ENCODE assay signal across 8 cellular contexts in the genomic region with DNA sequence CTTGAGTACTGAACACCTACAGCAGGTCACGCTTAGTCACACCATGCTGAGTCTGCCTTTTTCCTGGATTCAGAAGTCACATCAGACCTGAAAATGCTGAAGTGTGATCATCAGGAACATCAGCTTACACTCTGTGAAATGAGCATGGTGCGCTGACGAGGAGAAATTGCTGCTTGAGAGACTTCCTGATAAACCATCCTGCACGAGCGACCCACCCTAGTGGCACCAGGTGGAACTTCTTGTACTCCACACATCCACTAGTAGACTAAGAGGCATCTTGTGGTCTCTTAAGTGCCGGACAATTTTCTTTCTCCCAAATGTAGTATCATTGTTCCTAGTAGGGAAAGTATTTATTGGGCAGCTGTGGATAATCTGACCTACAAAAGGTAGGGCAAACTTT. TPM values are rescaled to one million over a fixed set of nuclear protein-coding genes. Genes with fewer than 3 reads are reported as not detected.
DNase-seq lines count a peak whose midpoint lies in the region; ATAC-seq and TF ChIP-seq lines count a peak whose summit lies in the region.

No MANE protein-coding gene starts in this region.

- no peaks in the 10 kb centered on the region for H3K27me3 ChIP-seq in brain microvascular endothelial cell (replicated peaks)
- no peaks in the 10 kb centered on the region for H3K27me3 ChIP-seq in naive thymus-derived CD4-positive, alpha-beta T cell (ENCODE audit: control insufficient read depth in 2 of 2, insufficient read depth in 2 of 2, low read length in 2 of 2)

- no peaks in the 10 kb centered on the region for H3K27me3 Mint-ChIP-seq in activated CD8-positive, alpha-beta memory T cell treated with anti-CD3 and anti-CD28 coated beads, Interleukin-2, amount 10 ng/mL, durations not matched to agents 7 days and 5 days
- no peaks in the 10 kb centered on the region for H3K27me3 Mint-ChIP-seq in naive thymus-derived CD4-positive, alpha-beta T cell
- no peaks in the 10 kb centered on the region for H3K27me3 Mint-ChIP-seq in immature natural killer cell (ENCODE audit: low read depth in 3 of 3)

- H3K4me1 Mint-ChIP-seq in activated CD8-positive, alpha-beta memory T cell treated with anti-CD3 and anti-CD28 coated beads, Interleukin-2, amount 10 ng/mL, durations not matched to agents 7 days and 5 days: peaks cover 6% of the 10 kb centered on the region
- H3K4me1 Mint-ChIP-seq in naive thymus-derived CD4-positive, alpha-beta T cell: peaks cover 0 to 5% (median 0%) of the 10 kb centered on the region in 7 donors
- H3K4me1 Mint-ChIP-seq in immature natural killer cell: peaks cover 8 to 21% of the 10 kb centered on the region in 2 donors

- DNase-seq in activated CD8-positive, alpha-beta memory T cell treated with anti-CD3 and anti-CD28 coated beads, Interleukin-2, amount 10 ng/mL, durations not matched to agents 7 days and 5 days: no peak
- DNase-seq in activated CD8-positive, alpha-beta memory T cell treated with anti-CD3 and anti-CD28 coated beads for 24 hours: no peak
- DNase-seq in brain microvascular endothelial cell (peak; percentile 11), immature natural killer cell (no peak), NCI-H510A treated with DMSO at 0.1 percent for 48 hours (lab: John Stamatoyannopoulos, UW) (no peak), COLO829 (ENCODE audit: low spot score) (no peak)
- DNase-seq in naive thymus-derived CD4-positive, alpha-beta T cell: no peak

- no peak overlapping the region for H3K4me3 ChIP-seq in brain microvascular endothelial cell (ENCODE audit: low read depth, low read length)
- H3K4me3 ChIP-seq in naive thymus-derived CD4-positive, alpha-beta T cell (ENCODE audit: low read length): no peak overlapping the region

- no peak overlapping the region for H3K27ac ChIP-seq in brain microvascular endothelial cell
- H3K27ac ChIP-seq in naive thymus-derived CD4-positive, alpha-beta T cell (ENCODE audit: low read depth, low read length): no peak overlapping the region

- TF ChIP-seq CTCF in LNCAP (IDR thresholded peaks at IDR 0.05) (peak; percentile 56), brain microvascular endothelial cell (IDR thresholded peaks at IDR 0.05; ENCODE audit: low read depth, low read length, missing control alignments) (peak; percentile 69)

- intact Hi-C loops in naive thymus-derived CD4-positive, alpha-beta T cell (cut with micrococcal nuclease): loop anchor here (5.0 to 10.0 kb wide), 5 partner anchors 98 to 1020 kb away; a partner anchor contains a TSS

- H3K36me3 Mint-ChIP-seq in activated CD8-positive, alpha-beta memory T cell treated with anti-CD3 and anti-CD28 coated beads, Interleukin-2, amount 10 ng/mL, durations not matched to agents 7 days and 5 days: peaks cover 15% of the 10 kb centered on the region
- peaks cover 12 to 74% (median 56%) of the 10 kb centered on the region in 5 donors for H3K36me3 Mint-ChIP-seq in naive thymus-derived CD4-positive, alpha-beta T cell
- peaks cover 0 to 39% (median 21%) of the 10 kb centered on the region in 3 donors for H3K36me3 Mint-ChIP-seq in immature natural killer cell

- H3K4me1 ChIP-seq in naive thymus-derived CD4-positive, alpha-beta T cell (ENCODE audit: control insufficient read depth in 2 of 2, insufficient read depth in 2 of 2, low read length in 2 of 2): no peaks in the 10 kb centered on the region

- H3K27ac Mint-ChIP-seq in activated CD8-positive, alpha-beta memory T cell treated with anti-CD3 and anti-CD28 coated beads, Interleukin-2, amount 10 ng/mL, durations not matched to agents 7 days and 5 days: no peak overlapping the region
- H3K27ac Mint-ChIP-seq in naive thymus-derived CD4-positive, alpha-beta T cell: no peak overlapping the region
- H3K27ac Mint-ChIP-seq in immature natural killer cell: no peak overlapping the region

- POLR2A ChIA-PET in naive thymus-derived CD4-positive, alpha-beta T cell (lab: Charles Lee): no interaction called here

- H3K9me3 Mint-ChIP-seq in activated CD8-positive, alpha-beta memory T cell treated with anti-CD3 and anti-CD28 coated beads, Interleukin-2, amount 10 ng/mL, durations not matched to agents 7 days and 5 days (ENCODE audit: low read depth): no peaks in the 10 kb centered on the region
- H3K9me3 Mint-ChIP-seq in naive thymus-derived CD4-positive, alpha-beta T cell: no peaks in the 10 kb centered on the region
- H3K9me3 Mint-ChIP-seq in immature natural killer cell: no peaks in the 10 kb centered on the region

- peak; percentile 20 for ATAC-seq in activated CD8-positive, alpha-beta memory T cell treated with anti-CD3 and anti-CD28 coated beads, Interleukin-2, amount 10 ng/mL, durations not matched to agents 7 days and 5 days
- peak; percentile 46 for ATAC-seq in naive thymus-derived CD4-positive, alpha-beta T cell

- in situ Hi-C loops in brain microvascular endothelial cell (cut with HindIII; ENCODE audit: low pct_ligation_motif_present, low sequenced_read_pairs): no loop called here

- CTCF ChIA-PET in activated CD8-positive, alpha-beta memory T cell treated with anti-CD3 and anti-CD28 coated beads, Interleukin-2, amount 10 ng/mL, durations not matched to agents 7 days and 5 days (lab: Charles Lee): interaction anchor here (1.3 kb wide), 1 partner anchor 26 kb away, joined by 3 read pairs; no protein-coding TSS in a partner anchor
- CTCF ChIA-PET in naive thymus-derived CD4-positive, alpha-beta T cell (lab: Charles Lee): interaction anchor here (1.0 kb wide), 1 partner anchor 11 kb away, joined by 5 read pairs; no protein-coding TSS in a partner anchor

- peaks cover 26% of the 10 kb centered on the region for H3K36me3 ChIP-seq in brain microvascular endothelial cell (replicated peaks)
- H3K36me3 ChIP-seq in naive thymus-derived CD4-positive, alpha-beta T cell (ENCODE audit: control insufficient read depth in 2 of 3, insufficient read depth in 3 of 3, low read length in 3 of 3): peaks cover 8 to 74% (median 29%) of the 10 kb centered on the region in 3 experiments

- no peak overlapping the region for H3K4me3 Mint-ChIP-seq in activated CD8-positive, alpha-beta memory T cell treated with anti-CD3 and anti-CD28 coated beads, Interleukin-2, amount 10 ng/mL, durations not matched to agents 7 days and 5 days
- H3K4me3 Mint-ChIP-seq in naive thymus-derived CD4-positive, alpha-beta T cell: no peak overlapping the region
- H3K4me3 Mint-ChIP-seq in immature natural killer cell: no peak overlapping the region

- no peaks in the 10 kb centered on the region for H3K9me3 ChIP-seq in naive thymus-derived CD4-positive, alpha-beta T cell (ENCODE audit: control insufficient read depth in 2 of 3, low read length in 3 of 3)

RNA-seq across cellular contexts. Expression of a gene that starts 51.8 kb away (rescaled TPM):
- not detected for total RNA-seq in activated CD8-positive, alpha-beta memory T cell treated with anti-CD3 and anti-CD28 coated beads, Interleukin-2, amount 10 ng/mL, durations not matched to agents 7 days and 5 days
- total RNA-seq in naive thymus-derived CD4-positive, alpha-beta T cell: not detected
- not detected for polyA plus RNA-seq in naive thymus-derived CD4-positive, alpha-beta T cell
- polyA plus RNA-seq in immature natural killer cell: not detected
